Comparison of ENCODE assay signal across 8 cellular contexts in the genomic region with DNA sequence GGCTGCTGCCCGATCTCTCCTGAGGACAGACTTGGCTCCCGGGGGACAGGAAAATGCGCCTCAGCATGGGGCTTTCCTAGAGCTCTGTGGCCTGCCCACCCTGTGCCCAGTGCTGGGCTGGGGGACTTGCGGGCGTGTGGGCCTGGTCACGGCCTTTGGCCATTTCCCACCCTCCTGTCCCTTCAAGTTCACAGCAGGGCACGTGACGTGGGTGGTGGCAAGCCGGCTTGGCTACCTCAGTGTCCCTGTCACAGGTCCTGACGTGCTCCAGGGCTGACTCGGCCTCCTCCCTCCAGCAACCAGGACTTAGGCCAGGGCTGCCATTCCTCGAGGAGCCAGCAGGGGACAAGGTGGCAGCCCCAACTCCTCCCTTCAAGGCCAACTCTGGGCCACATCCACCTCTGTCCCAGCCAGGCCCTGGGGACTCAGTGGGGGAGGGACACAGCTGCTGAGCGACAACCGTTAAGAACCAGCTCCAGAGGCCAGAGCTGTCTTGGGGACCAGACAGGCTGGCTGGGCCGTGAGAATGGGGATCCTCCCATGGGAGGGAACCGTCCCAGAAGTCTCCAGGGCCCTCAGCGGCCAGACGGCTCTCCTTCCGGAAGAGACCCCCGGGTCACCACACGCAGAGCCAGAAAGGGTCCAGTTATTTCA. TPM values are rescaled to one million over a fixed set of nuclear protein-coding genes. Genes with fewer than 3 reads are reported as not detected.
DNase-seq lines count a peak whose midpoint lies in the region; ATAC-seq and TF ChIP-seq lines count a peak whose summit lies in the region.

No MANE protein-coding gene starts in this region.

- no peaks in the 10 kb centered on the region for H3K9me3 Mint-ChIP-seq in osteocyte (ENCODE audit: unreplicated experiment)

- H3K36me3 Mint-ChIP-seq in osteocyte (ENCODE audit: unreplicated experiment) = peaks cover 27% of the 10 kb centered on the region

- H3K4me3 ChIP-seq in gastroesophageal sphincter = no peak overlapping the region

- ATAC-seq in HG03439 (IDR thresholded peaks at IDR 0.05; ENCODE audit: unreplicated experiment) (peak; percentile 64), gastroesophageal sphincter (peak; percentile 73)

- no peaks in the 10 kb centered on the region for H3K27me3 ChIP-seq in gastroesophageal sphincter

- H3K27ac Mint-ChIP-seq in osteocyte (ENCODE audit: unreplicated experiment) = peak overlapping the region; percentile 85

- H3K27me3 Mint-ChIP-seq in osteocyte (ENCODE audit: unreplicated experiment) = no peaks in the 10 kb centered on the region

- DNase-seq in COLO668 (lab: John Stamatoyannopoulos, UW; ENCODE audit: unreplicated experiment) (peak; percentile 53), GM19240 (ENCODE audit: insufficient read length, low spot score) (peak; percentile 91), OCI-M1 (lab: John Stamatoyannopoulos, UW) (peak; percentile 98), osteocyte (ENCODE audit: extremely low spot score, unreplicated experiment) (peak; percentile 85), NCI-H2107 (lab: John Stamatoyannopoulos, UW) (no peak)
- peak; percentile 84 for DNase-seq in activated effector memory CD4-positive, alpha-beta T cell treated with anti-CD3 and anti-CD28 coated beads, Interleukin-2, amount 50 U/mL, for 16 hours

- H3K4me1 Mint-ChIP-seq in osteocyte (ENCODE audit: unreplicated experiment) = peaks cover 23% of the 10 kb centered on the region

- no peak overlapping the region for H3K4me3 Mint-ChIP-seq in osteocyte (ENCODE audit: unreplicated experiment)

- TF ChIP-seq EP300 in gastroesophageal sphincter (IDR thresholded peaks at IDR 0.05) = no peak

- WGBS in gastroesophageal sphincter (ENCODE audit: low coverage in 1 of 2), 2 donors = 51% methylated on average over 5 of the region's 21 CpGs; no CpG with 5 or more reads in 1 of the 2 donors

- TF ChIP-seq POLR2A in gastroesophageal sphincter (IDR thresholded peaks at IDR 0.05) = no peak

- TF ChIP-seq CTCF in gastroesophageal sphincter (IDR thresholded peaks at IDR 0.05) (peak in 3 of 4 experiments; percentile 80 to 85 (median 84)), osteocyte (IDR thresholded peaks at IDR 0.05) (peak; percentile 57)

- H3K36me3 ChIP-seq in gastroesophageal sphincter = peaks cover 0 to 60% of the 10 kb centered on the region in 2 donors

- peaks cover 0 to 61% (median 22%) of the 10 kb centered on the region in 3 donors for H3K4me1 ChIP-seq in gastroesophageal sphincter

- no peaks in the 10 kb centered on the region for H3K9me3 ChIP-seq in gastroesophageal sphincter

- peak overlapping the region in 3 of 4 donors; percentile 75 to 77 (median 75) for H3K27ac ChIP-seq in gastroesophageal sphincter

RNA-seq across cellular contexts. Expression of gene UNC13D, which starts 1.0 kb away (rescaled TPM):
- 10 to 100 TPM in 1 of 4 donors, 1 to 10 TPM in 3; 2.6 to 10.8 (median 5.6) TPM for total RNA-seq in gastroesophageal sphincter
- total RNA-seq in osteocyte = 3.3 and 3.6 TPM in 2 replicates

RNA-seq across cellular contexts. Expression of gene WBP2, which starts 9.9 kb away (rescaled TPM):
- total RNA-seq in gastroesophageal sphincter = 10 to 100 TPM; 50.0 to 83.9 (median 57.6) TPM
- total RNA-seq in osteocyte = 83.1 and 88.2 TPM in 2 replicates

RNA-seq across cellular contexts. Expression of gene TRIM47, which starts 33.2 kb away (rescaled TPM):
- total RNA-seq in gastroesophageal sphincter = 100 to 1,000 TPM in 1 of 4 donors, 10 to 100 TPM in 3; 21.0 to 146 (median 40.8) TPM
- 33.3 and 40.2 TPM in 2 replicates for total RNA-seq in osteocyte

RNA-seq across cellular contexts. Expression of gene TRIM65, which starts 51.6 kb away (rescaled TPM):
- total RNA-seq in gastroesophageal sphincter (10 to 100 TPM; 18.7 to 34.4 (median 31.2) TPM), osteocyte (26.3 and 26.9 TPM in 2 replicates)

RNA-seq across cellular contexts. Expression of gene MRPL38, which starts 59.5 kb away (rescaled TPM):
- total RNA-seq in gastroesophageal sphincter (10 to 100 TPM; 18.4 to 69.6 (median 44.3) TPM), osteocyte (71.1 and 73.6 TPM in 2 replicates)
